In the genomic region with DNA sequence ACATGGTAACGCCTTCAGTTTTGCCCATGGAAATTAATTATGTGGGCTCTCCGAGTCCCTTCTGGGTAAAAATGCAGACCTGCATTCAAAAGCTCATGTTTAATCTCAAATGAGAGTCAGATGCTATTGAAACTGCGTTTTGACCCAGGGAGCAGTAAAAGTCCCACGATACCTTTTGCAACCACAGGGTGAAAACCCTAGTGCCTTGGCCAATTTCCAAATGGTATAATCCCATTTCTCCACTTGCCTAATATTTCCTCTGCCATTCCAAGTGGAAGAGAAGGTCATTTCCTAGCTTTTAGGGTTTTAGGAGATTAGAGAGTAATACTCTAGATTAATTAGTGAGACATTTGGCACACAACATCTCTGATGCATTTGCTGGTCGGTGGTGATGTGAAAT, we compare ENCODE assay signal across 21 cellular contexts.
"Had no signal": no experiment of that assay in that cellular context is flagged by ENCODE, and none has a peak within 500 bp of the region (broad histone marks: within the 10 kb centered on the region; RNA-seq: fewer than 3 reads in every experiment).

No MANE protein-coding gene starts in this region.

- H3K4me3 ChIP-seq: adrenal gland, breast epithelium had no signal

- H3K9me3 ChIP-seq: adrenal gland, breast epithelium had no signal

- H3K27me3 ChIP-seq: adrenal gland, breast epithelium had no signal

- H3K4me1 ChIP-seq: breast epithelium had no signal

- H3K36me3 ChIP-seq: breast epithelium had no signal

- DNase-seq: activated CD4-positive, alpha-beta T cell treated with anti-CD3 and anti-CD28 coated beads for 36 hours; activated CD8-positive, alpha-beta memory T cell treated with anti-CD3 and anti-CD28 coated beads, Interleukin-2, amount 50 U/mL, for 4 hours; activated CD8-positive, alpha-beta T cell treated with anti-CD3 and anti-CD28 coated beads for 36 hours; activated gamma-delta T cell treated with Interleukin-2 at 50 U/mL for 16 hours; activated naive CD4-positive, alpha-beta T cell treated with anti-CD3 and anti-CD28 coated beads, Interleukin-2, amount 10 ng/mL, durations not matched to agents 7 days and 5 days; activated naive CD8-positive, alpha-beta T cell treated with anti-CD3 and anti-CD28 coated beads for 36 hours; activated T-cell treated with anti-CD3 and anti-CD28 coated beads, Interleukin-2, amount 50 U/mL, for 72 hours; adrenal gland; aorta; caudate nucleus; KG1; NCI-H1048; NCI-H1930; NCI-H345; NCI-H510A; NCI-H526 treated with DMSO at 0.1 percent for 48 hours; SHP77 treated with DMSO at 0.1 percent for 48 hours; T-helper 17 cell; T-helper 9 cell had no signal

- H3K27ac ChIP-seq: adrenal gland, breast epithelium, VCaP had no signal
